ENCODE assay signal across 18 cellular contexts in genomic region chr6:47681201-47681990, GRCh38. TPM values are rescaled to one million over a fixed set of nuclear protein-coding genes. Genes with fewer than 3 reads are reported as not detected.
"Had no signal": no experiment of that assay in that cellular context is flagged by ENCODE, and none has a peak within 500 bp of the region (broad histone marks: within the 10 kb centered on the region; RNA-seq: fewer than 3 reads in every experiment).

No MANE protein-coding gene starts in this region.

- H3K9me3 Mint-ChIP-seq: naive B cell; nephron; stimulated activated effector memory CD8-positive, alpha-beta T cell treated with anti-CD3 and anti-CD28 coated beads, Interleukin-12 subunit alpha, Interleukin-12 subunit beta, amount 100 ng/mL, for 72 hours had no signal

- H3K27ac ChIP-seq: esophagus muscularis mucosa, parathyroid adenoma, psoas muscle, right lobe of liver, thoracic aorta, transverse colon had no signal

- H3K4me3 Mint-ChIP-seq: naive B cell; nephron; stimulated activated effector memory CD8-positive, alpha-beta T cell treated with anti-CD3 and anti-CD28 coated beads, Interleukin-12 subunit alpha, Interleukin-12 subunit beta, amount 100 ng/mL, for 72 hours had no signal

- DNase-seq: effector memory CD4-positive, alpha-beta T cell; left colon; left ventricle myocardium superior; mesenchymal stem cell; naive B cell; psoas muscle; retina; right lobe of liver; stimulated activated CD4-positive, alpha-beta T cell treated with anti-CD3 and anti-CD28 coated beads, Interleukin-4, amount 100 ng/mL, for 1 hour; stimulated activated CD8-positive, alpha-beta memory T cell treated with anti-CD3 and anti-CD28 coated beads, Interleukin-4, amount 100 ng/mL, for 48 hours; stimulated activated naive CD8-positive, alpha-beta T cell treated with anti-CD3 and anti-CD28 coated beads, Interleukin-15, Interleukin-2, amounts not matched to agents 100 U/mL and 50 U/mL, for 24 hours; transverse colon had no signal

- H3K4me3 ChIP-seq: esophagus muscularis mucosa, lung, psoas muscle, right lobe of liver, thoracic aorta, transverse colon had no signal

- H3K36me3 Mint-ChIP-seq: naive B cell; stimulated activated effector memory CD8-positive, alpha-beta T cell treated with anti-CD3 and anti-CD28 coated beads, Interleukin-12 subunit alpha, Interleukin-12 subunit beta, amount 100 ng/mL, for 72 hours had no signal

- H3K9me3 ChIP-seq: esophagus muscularis mucosa, psoas muscle, right lobe of liver, thoracic aorta, transverse colon had no signal

- H3K27me3 ChIP-seq: esophagus muscularis mucosa, right lobe of liver, transverse colon had no signal

- H3K4me1 Mint-ChIP-seq: naive B cell; nephron; stimulated activated effector memory CD8-positive, alpha-beta T cell treated with anti-CD3 and anti-CD28 coated beads, Interleukin-12 subunit alpha, Interleukin-12 subunit beta, amount 100 ng/mL, for 72 hours had no signal

- H3K27ac Mint-ChIP-seq: naive B cell; nephron; stimulated activated effector memory CD8-positive, alpha-beta T cell treated with anti-CD3 and anti-CD28 coated beads, Interleukin-12 subunit alpha, Interleukin-12 subunit beta, amount 100 ng/mL, for 72 hours had no signal

- H3K4me1 ChIP-seq: esophagus muscularis mucosa, parathyroid adenoma, right lobe of liver, transverse colon had no signal

- H3K36me3 ChIP-seq: esophagus muscularis mucosa, right lobe of liver, thoracic aorta, transverse colon had no signal

RNA-seq across cellular contexts. Expression of gene ADGRF4, which starts 17.0 kb away (rescaled TPM):
- total RNA-seq: left ventricle myocardium superior, right lobe of liver, thoracic aorta had no signal
